Comparison of ENCODE assay signal across 8 cellular contexts in the genomic region with DNA sequence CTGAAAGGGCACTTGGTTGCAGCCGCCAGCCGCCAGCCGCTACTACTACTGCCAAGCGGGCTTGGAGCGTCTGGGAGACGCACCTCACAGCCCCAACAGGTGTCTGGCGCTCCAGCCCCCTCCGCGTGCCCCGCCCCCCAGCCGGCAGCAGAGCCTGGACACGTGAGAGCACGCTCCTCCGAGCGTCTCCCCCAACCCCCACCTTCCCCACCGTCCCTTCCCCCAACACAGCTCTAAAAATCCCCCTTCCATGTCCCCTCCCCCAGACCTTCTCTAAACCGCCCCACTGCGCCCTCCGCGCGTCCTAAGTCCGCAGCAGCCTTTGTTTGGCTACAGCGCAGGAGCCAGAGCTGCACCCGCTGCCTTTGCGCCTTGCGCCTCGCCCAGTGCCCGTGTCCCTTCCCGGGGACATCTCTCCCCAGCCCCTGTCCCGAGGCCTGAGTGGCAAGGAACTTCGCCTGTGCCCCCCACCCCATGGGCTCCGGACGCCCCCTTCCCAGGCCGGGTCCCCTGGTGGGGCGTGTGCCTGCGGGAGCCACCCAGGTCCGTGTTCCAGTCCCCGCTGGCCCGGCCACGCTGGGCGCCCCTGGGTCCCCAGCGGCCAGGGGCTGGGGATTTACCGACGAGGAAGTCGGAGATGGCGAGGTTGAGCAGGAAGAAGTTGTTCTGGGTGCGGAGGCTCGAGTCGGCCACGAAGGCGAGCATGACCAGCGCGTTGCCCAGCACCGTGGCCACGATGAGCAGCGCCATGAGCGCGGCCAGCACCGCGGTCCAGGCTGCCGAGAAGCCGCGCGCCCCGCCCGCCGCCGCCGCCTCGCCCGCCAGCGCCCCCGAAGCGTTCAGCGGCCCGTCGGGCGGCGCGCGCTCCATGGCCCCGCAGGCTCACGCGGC. TPM values are rescaled to one million over a fixed set of nuclear protein-coding genes. Genes with fewer than 3 reads are reported as not detected.
DNase-seq lines count a peak whose midpoint lies in the region; ATAC-seq and TF ChIP-seq lines count a peak whose summit lies in the region.

No MANE protein-coding gene starts in this region.

- no peak for DNase-seq in CD8-positive, alpha-beta memory T cell
- DNase-seq in astrocyte of the hippocampus (ENCODE audit: low read depth, low spot score) (peak; percentile 40), nephron progenitor cell (no peak), iPS-NIHi11 (ENCODE audit: low spot score) (no peak), erythroblast (lab: John Stamatoyannopoulos, UW) (no peak), SW480 (ENCODE audit: low spot score) (no peak)

- ATAC-seq in GM19324 (IDR thresholded peaks at IDR 0.05; ENCODE audit: low FRiP score, unreplicated experiment) = no peak

- no peaks in the 10 kb centered on the region for H3K36me3 Mint-ChIP-seq in CD8-positive, alpha-beta memory T cell
- no peaks in the 10 kb centered on the region for H3K36me3 Mint-ChIP-seq in nephron progenitor cell (ENCODE audit: low read depth)

- H3K27me3 Mint-ChIP-seq in CD8-positive, alpha-beta memory T cell = peaks cover 27 to 31% of the 10 kb centered on the region in 2 donors
- H3K27me3 Mint-ChIP-seq in nephron progenitor cell (ENCODE audit: low read depth, poor library complexity) = peaks cover 89% of the 10 kb centered on the region

- H3K9me3 Mint-ChIP-seq in CD8-positive, alpha-beta memory T cell = no peaks in the 10 kb centered on the region
- no peaks in the 10 kb centered on the region for H3K9me3 Mint-ChIP-seq in nephron progenitor cell

- H3K4me3 Mint-ChIP-seq in CD8-positive, alpha-beta memory T cell = peak overlapping the region in 4 of 7 donors; percentile 44 to 54 (median 50)
- peak overlapping the region; percentile 25 for H3K4me3 Mint-ChIP-seq in nephron progenitor cell

- POLR2A ChIA-PET in CD8-positive, alpha-beta memory T cell (lab: Charles Lee) = no interaction called here

- H3K4me1 Mint-ChIP-seq in CD8-positive, alpha-beta memory T cell = peaks cover 0 to 3% (median 0%) of the 10 kb centered on the region in 3 donors
- peaks cover 4% of the 10 kb centered on the region for H3K4me1 Mint-ChIP-seq in nephron progenitor cell

- CTCF ChIA-PET in CD8-positive, alpha-beta memory T cell (lab: Charles Lee) = no interaction called here

- no peaks in the 10 kb centered on the region for H3K4me1 ChIP-seq in CD8-positive, alpha-beta memory T cell (ENCODE audit: insufficient read depth, low read length)
- H3K4me1 ChIP-seq in HUES6 (ENCODE audit: control insufficient read depth, insufficient read depth, low read length) = peaks cover 15% of the 10 kb centered on the region

- H3K9ac ChIP-seq in HUES6 (ENCODE audit: low read length) = no peak overlapping the region

- no peak overlapping the region for H3K4me3 ChIP-seq in CD8-positive, alpha-beta memory T cell (ENCODE audit: low read length)
- H3K4me3 ChIP-seq in HUES6 (ENCODE audit: low read depth, low read length) = peak overlapping the region; percentile 57

- H3K27ac ChIP-seq in CD8-positive, alpha-beta memory T cell (ENCODE audit: low read depth, low read length) = no peak overlapping the region
- H3K27ac ChIP-seq in HUES6 (ENCODE audit: low read depth, low read length) = no peak overlapping the region

- H3K36me3 ChIP-seq in CD8-positive, alpha-beta memory T cell (ENCODE audit: insufficient read depth, low read length) = no peaks in the 10 kb centered on the region
- no peaks in the 10 kb centered on the region for H3K36me3 ChIP-seq in HUES6 (ENCODE audit: control insufficient read depth, insufficient read depth, low read length)

- peaks cover 34% of the 10 kb centered on the region for H3K27me3 ChIP-seq in CD8-positive, alpha-beta memory T cell (ENCODE audit: insufficient read depth, low read length, poor library complexity, severe bottlenecking)
- peaks cover 98% of the 10 kb centered on the region for H3K27me3 ChIP-seq in HUES6 (ENCODE audit: control insufficient read depth, insufficient read depth, low read length)

- no peak overlapping the region for H3K27ac Mint-ChIP-seq in CD8-positive, alpha-beta memory T cell
- H3K27ac Mint-ChIP-seq in nephron progenitor cell = no peak overlapping the region

- H3K9me3 ChIP-seq in CD8-positive, alpha-beta memory T cell (ENCODE audit: low read length) = no peaks in the 10 kb centered on the region
- H3K9me3 ChIP-seq in HUES6 (ENCODE audit: control insufficient read depth, insufficient read depth, low read depth, low read length) = no peaks in the 10 kb centered on the region

- TF ChIP-seq POLR2A in erythroblast (IDR thresholded peaks at IDR 0.05; ENCODE audit: low read length) = no peak

- TF ChIP-seq CTCF in nephron progenitor cell (IDR thresholded peaks at IDR 0.05) = no peak

RNA-seq across cellular contexts. Expression of a gene that starts 0.7 kb away (rescaled TPM):
- total RNA-seq in CD8-positive, alpha-beta memory T cell = not detected
- polyA plus RNA-seq in CD8-positive, alpha-beta memory T cell = not detected

RNA-seq across cellular contexts. Expression of a gene that starts 19.0 kb away (rescaled TPM):
- total RNA-seq in CD8-positive, alpha-beta memory T cell = 10 to 100 TPM; 24.5 to 24.7 TPM
- 24.6 TPM for polyA plus RNA-seq in CD8-positive, alpha-beta memory T cell

RNA-seq across cellular contexts. Expression of a gene that starts 36.5 kb away (rescaled TPM):
- 10 to 100 TPM; 44.6 to 45.9 TPM for total RNA-seq in CD8-positive, alpha-beta memory T cell
- polyA plus RNA-seq in CD8-positive, alpha-beta memory T cell = 19.0 TPM
